ENCODE assay signal across 13 cellular contexts in genomic region chr4:117400039-117400835, GRCh38.
DNase-seq lines count a peak whose midpoint lies in the region; ATAC-seq, FAIRE-seq and TF ChIP-seq lines count a peak whose summit lies in the region.
"Had no signal": no experiment of that assay in that cellular context is flagged by ENCODE, and none has a peak within 500 bp of the region (broad histone marks: within the 10 kb centered on the region; RNA-seq: fewer than 3 reads in every experiment).

No MANE protein-coding gene starts in this region.

- TF ChIP-seq EP300 in neural cell (conservative IDR thresholded peaks at IDR 0.05; ENCODE audit: poor library complexity, severe bottlenecking) = peak; percentile 97

- no peak for TF ChIP-seq CTCF in endothelial cell of umbilical vein (IDR thresholded peaks at IDR 0.05; ENCODE audit: extremely low read depth in 1 of 2, insufficient read depth in 1 of 2, low read depth in 1 of 2, low read length in 2 of 2)
- no peak for TF ChIP-seq CTCF in neural cell (IDR thresholded peaks at IDR 0.05; ENCODE audit: poor library complexity, severe bottlenecking)

- no peak for TF ChIP-seq POLR2A in endothelial cell of umbilical vein (IDR thresholded peaks at IDR 0.05; ENCODE audit: low read depth, low read length)

- intact Hi-C loops in endothelial cell of umbilical vein (cut with micrococcal nuclease) = no loop called here

- H3K27me3 ChIP-seq in endothelial cell of umbilical vein (ENCODE audit: control insufficient read depth in 2 of 2, insufficient read depth in 2 of 2, low read length in 2 of 2) (no peaks in the 10 kb centered on the region), neural cell (ENCODE audit: insufficient read depth, low read depth, low read length) (no peaks in the 10 kb centered on the region)
- H3K27me3 ChIP-seq: cardiac muscle cell, neutrophil had no signal

- POLR2A ChIA-PET in endothelial cell of umbilical vein (lab: Charles Lee) = no interaction called here

- H3K9me1 ChIP-seq in endothelial cell of umbilical vein (replicated peaks; ENCODE audit: control insufficient read depth, extremely low read depth, insufficient read depth, low read length) = no peaks in the 10 kb centered on the region

- peak; percentile 39 for DNase-seq in EH (ENCODE audit: low read depth)
- DNase-seq in OCI-M1 (lab: John Stamatoyannopoulos, UW) = peak; percentile 53
- DNase-seq in endothelial cell of umbilical vein (ENCODE audit: low read depth, low spot score) = peak; percentile 82
- no peak for DNase-seq in central memory CD4-positive, alpha-beta T cell
- no peak for DNase-seq in D341Med (ENCODE audit: low spot score)
- DNase-seq: activated CD8-positive, alpha-beta memory T cell treated with anti-CD3 and anti-CD28 coated beads, Interleukin-2, amount 50 U/mL, for 4 hours; NCI-H748 treated with DMSO at 0.1 percent for 48 hours; substantia nigra had no signal

- CTCF ChIA-PET in endothelial cell of umbilical vein (lab: Charles Lee) = interaction anchor here (1.4 to 1.7 kb wide), 2 partner anchors 9 to 12 kb away, joined by 3 to 5 read pairs; no protein-coding TSS in a partner anchor

- peaks cover 7% of the 10 kb centered on the region for H3K4me1 ChIP-seq in endothelial cell of umbilical vein (ENCODE audit: control insufficient read depth, extremely low read depth, insufficient read depth, low read length)

- H3K27ac ChIP-seq in endothelial cell of umbilical vein (ENCODE audit: insufficient read depth, low read depth, low read length) = peak overlapping the region; percentile 58
- no peak overlapping the region for H3K27ac ChIP-seq in neural cell (ENCODE audit: low read length)
- H3K27ac ChIP-seq: cardiac muscle cell, neutrophil had no signal

- H3K9me2 ChIP-seq in neural cell (ENCODE audit: insufficient read depth, low read length) = no peaks in the 10 kb centered on the region

- no peaks in the 10 kb centered on the region for H4K20me1 ChIP-seq in endothelial cell of umbilical vein (replicated peaks; ENCODE audit: control insufficient read depth, extremely low read depth, insufficient read depth, low read length)
- H4K20me1 ChIP-seq in neural cell (ENCODE audit: insufficient read depth) = no peaks in the 10 kb centered on the region

- H3K4me3 ChIP-seq in endothelial cell of umbilical vein (replicated peaks in 1 of 3; ENCODE audit: insufficient read depth in 1 of 3, low read depth in 1 of 3, low read length in 3 of 3) = peak overlapping the region in 1 of 3 experiments; percentile 52
- no peak overlapping the region for H3K4me3 ChIP-seq in neural cell (ENCODE audit: low read length)
- H3K4me3 ChIP-seq: cardiac muscle cell had no signal

- H3K9me3 ChIP-seq in endothelial cell of umbilical vein (replicated peaks; ENCODE audit: control insufficient read depth, insufficient read depth, low read length) = no peaks in the 10 kb centered on the region
- no peaks in the 10 kb centered on the region for H3K9me3 ChIP-seq in neural cell (ENCODE audit: low read length)
- H3K9me3 ChIP-seq: neutrophil had no signal

- H3K79me2 ChIP-seq in endothelial cell of umbilical vein (ENCODE audit: control insufficient read depth, insufficient read depth, low read length) (no peaks in the 10 kb centered on the region), neural cell (replicated peaks; ENCODE audit: insufficient read depth, low read length) (no peaks in the 10 kb centered on the region)

- H3F3A ChIP-seq in neural cell (ENCODE audit: insufficient read depth, low read length, poor library complexity, severe bottlenecking) = no peaks in the 10 kb centered on the region

- H2AFZ ChIP-seq in endothelial cell of umbilical vein (ENCODE audit: low read depth, low read length) = peak overlapping the region; percentile 73
- H2AFZ ChIP-seq in neural cell (ENCODE audit: low read depth, low read length) = no peak overlapping the region

- dilution Hi-C loops in endothelial cell of umbilical vein (cut with MboI; ENCODE audit: extremely low pct_ligation_motif_present, low sequenced_read_pairs) = no loop called here

- H3K36me3 ChIP-seq in endothelial cell of umbilical vein (ENCODE audit: control insufficient read depth in 2 of 2, extremely low read depth in 1 of 2, insufficient read depth in 2 of 2, low read length in 2 of 2) (no peaks in the 10 kb centered on the region), neural cell (ENCODE audit: insufficient read depth, low read length) (no peaks in the 10 kb centered on the region)
- H3K36me3 ChIP-seq: cardiac muscle cell, neutrophil had no signal

- no TSS peak for BruUV-seq in endothelial cell of umbilical vein (replicated peaks; lab: Mats Ljungman, UMichigan)

- ATAC-seq in HG03342 (IDR thresholded peaks at IDR 0.05; ENCODE audit: unreplicated experiment) (no peak), HG03439 (IDR thresholded peaks at IDR 0.05; ENCODE audit: unreplicated experiment) (no peak)

- no peak for TF ChIP-seq RAD21 in neural cell (conservative IDR thresholded peaks at IDR 0.05)

- FAIRE-seq in endothelial cell of umbilical vein (lab: Jason Lieb, UNC) = peak; percentile 55

- H3K4me2 ChIP-seq in endothelial cell of umbilical vein (ENCODE audit: insufficient read depth, low read length) (peak overlapping the region; percentile 89), neural cell (ENCODE audit: low read length) (no peak overlapping the region)

- peak overlapping the region; percentile 39 for H3K9ac ChIP-seq in endothelial cell of umbilical vein (replicated peaks; ENCODE audit: extremely low read depth, insufficient read depth, low read length)
- H3K9ac ChIP-seq in neural cell (ENCODE audit: low read length) = no peak overlapping the region

TF ChIP-seq in endothelial cell of umbilical vein, 7 proteins besides CTCF, POLR2A, EP300 and RAD21:
- TF ChIP-seq EZH2 (IDR thresholded peaks at IDR 0.05; ENCODE audit: borderline replicate concordance, low read depth, low read length, severe bottlenecking) = no peak
- no peak for TF ChIP-seq GATA2 (IDR thresholded peaks at IDR 0.05; ENCODE audit: insufficient read depth, insufficient read length, low read depth, low read length)
- TF ChIP-seq POLR2AphosphoS5 (IDR thresholded peaks at IDR 0.05; ENCODE audit: insufficient read depth, low read depth, low read length) = no peak
- peak; percentile 66 for TF ChIP-seq FOS (IDR thresholded peaks at IDR 0.05; ENCODE audit: borderline replicate concordance, insufficient read depth, low read length)
- no peak for TF ChIP-seq MAX (IDR thresholded peaks at IDR 0.05; ENCODE audit: insufficient read depth, insufficient read length)
- TF ChIP-seq MYC (IDR thresholded peaks at IDR 0.05; ENCODE audit: low read depth, low read length) = no peak
- peak; percentile 45 for TF ChIP-seq JUN (IDR thresholded peaks at IDR 0.05; ENCODE audit: borderline replicate concordance, insufficient read depth, insufficient read length, low read depth)

TF ChIP-seq in neural cell, 6 proteins besides CTCF, POLR2A, EP300 and RAD21:
- TF ChIP-seq, protein P1, sequence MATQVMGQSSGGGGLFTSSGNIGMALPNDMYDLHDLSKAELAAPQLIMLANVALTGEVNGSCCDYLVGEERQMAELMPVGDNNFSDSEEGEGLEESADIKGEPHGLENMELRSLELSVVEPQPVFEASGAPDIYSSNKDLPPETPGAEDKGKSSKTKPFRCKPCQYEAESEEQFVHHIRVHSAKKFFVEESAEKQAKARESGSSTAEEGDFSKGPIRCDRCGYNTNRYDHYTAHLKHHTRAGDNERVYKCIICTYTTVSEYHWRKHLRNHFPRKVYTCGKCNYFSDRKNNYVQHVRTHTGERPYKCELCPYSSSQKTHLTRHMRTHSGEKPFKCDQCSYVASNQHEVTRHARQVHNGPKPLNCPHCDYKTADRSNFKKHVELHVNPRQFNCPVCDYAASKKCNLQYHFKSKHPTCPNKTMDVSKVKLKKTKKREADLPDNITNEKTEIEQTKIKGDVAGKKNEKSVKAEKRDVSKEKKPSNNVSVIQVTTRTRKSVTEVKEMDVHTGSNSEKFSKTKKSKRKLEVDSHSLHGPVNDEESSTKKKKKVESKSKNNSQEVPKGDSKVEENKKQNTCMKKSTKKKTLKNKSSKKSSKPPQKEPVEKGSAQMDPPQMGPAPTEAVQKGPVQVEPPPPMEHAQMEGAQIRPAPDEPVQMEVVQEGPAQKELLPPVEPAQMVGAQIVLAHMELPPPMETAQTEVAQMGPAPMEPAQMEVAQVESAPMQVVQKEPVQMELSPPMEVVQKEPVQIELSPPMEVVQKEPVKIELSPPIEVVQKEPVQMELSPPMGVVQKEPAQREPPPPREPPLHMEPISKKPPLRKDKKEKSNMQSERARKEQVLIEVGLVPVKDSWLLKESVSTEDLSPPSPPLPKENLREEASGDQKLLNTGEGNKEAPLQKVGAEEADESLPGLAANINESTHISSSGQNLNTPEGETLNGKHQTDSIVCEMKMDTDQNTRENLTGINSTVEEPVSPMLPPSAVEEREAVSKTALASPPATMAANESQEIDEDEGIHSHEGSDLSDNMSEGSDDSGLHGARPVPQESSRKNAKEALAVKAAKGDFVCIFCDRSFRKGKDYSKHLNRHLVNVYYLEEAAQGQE (IDR thresholded peaks at IDR 0.05; ENCODE audit: borderline replicate concordance) = no peak
- TF ChIP-seq TAF1 (IDR thresholded peaks at IDR 0.05; ENCODE audit: low read depth) = no peak
- TF ChIP-seq POLR2AphosphoS5 (IDR thresholded peaks at IDR 0.05) = peak; percentile 67
- TF ChIP-seq SMC3 (conservative IDR thresholded peaks at IDR 0.05; ENCODE audit: poor library complexity) = no peak

Comparison
In these comparisons a context has a peak if more than half of its experiments do, and no peak if none do; other contexts are left out.
1. DNase-seq: peak in EH (single experiment), OCI-M1 (single experiment) and endothelial cell of umbilical vein (single experiment); none in central memory CD4-positive, alpha-beta T cell (single experiment) and D341Med (single experiment).